Comparison of ENCODE assay signal across 8 cellular contexts in genomic region chr17:15340966-15341365, GRCh38. TPM values are rescaled to one million over a fixed set of nuclear protein-coding genes. Genes with fewer than 3 reads are reported as not detected.
DNase-seq lines count a peak whose midpoint lies in the region; ATAC-seq lines count a peak whose summit lies in the region.

No MANE protein-coding gene starts in this region.

- H3K4me3 ChIP-seq in mucosa of rectum (ENCODE audit: low read length in 2 of 2) (peak overlapping the region; percentile 68 to 71), urinary bladder (ENCODE audit: low read depth, low read length) (peak overlapping the region; percentile 43)

- H3K9me3 ChIP-seq in mucosa of rectum (ENCODE audit: control insufficient read depth in 2 of 2, low read length in 2 of 2), result no peaks in the 10 kb centered on the region

- no peak overlapping the region for H3K27ac Mint-ChIP-seq in activated T-cell treated with anti-CD3 and anti-CD28 coated beads, Interleukin-2, amount 50 U/mL, for 72 hours
- H3K27ac Mint-ChIP-seq in effector memory CD8-positive, alpha-beta T cell, result no peak overlapping the region

- no peak for DNase-seq in activated T-cell treated with anti-CD3 and anti-CD28 coated beads, Interleukin-2, amount 50 U/mL, for 72 hours
- no peak for DNase-seq in activated T-cell treated with anti-CD3 and anti-CD28 coated beads, Interleukin-2, amount 50 U/mL, for 1 hour
- no peak for DNase-seq in effector memory CD8-positive, alpha-beta T cell
- no peak for DNase-seq in activated CD4-positive, alpha-beta T cell treated with anti-CD3 and anti-CD28 coated beads, Interleukin-2, amount 50 U/mL, for 4 hours

- H3K9ac ChIP-seq in mucosa of rectum (ENCODE audit: low read depth in 1 of 2, low read length in 2 of 2), result peak overlapping the region; percentile 36 to 68

- H3K4me1 ChIP-seq in mucosa of rectum (ENCODE audit: control insufficient read depth in 2 of 2, insufficient read depth in 2 of 2, low read length in 2 of 2) (peaks cover 3 to 12% of the 10 kb centered on the region in 2 donors), urinary bladder (ENCODE audit: insufficient read depth) (no peaks in the 10 kb centered on the region)

- peaks cover 63% of the 10 kb centered on the region for H3K27me3 Mint-ChIP-seq in activated T-cell treated with anti-CD3 and anti-CD28 coated beads, Interleukin-2, amount 50 U/mL, for 72 hours (ENCODE audit: low read depth)
- peaks cover 63 to 68% of the 10 kb centered on the region in 2 donors for H3K27me3 Mint-ChIP-seq in effector memory CD8-positive, alpha-beta T cell

- no peaks in the 10 kb centered on the region for H3K27me3 ChIP-seq in mucosa of rectum (ENCODE audit: control insufficient read depth in 2 of 2, insufficient read depth in 2 of 2, low read length in 2 of 2)

- 7% methylated on average over 19 of the region's 19 CpGs for WGBS in urinary bladder

- H3K4me3 Mint-ChIP-seq in activated T-cell treated with anti-CD3 and anti-CD28 coated beads, Interleukin-2, amount 50 U/mL, for 72 hours, result peak overlapping the region; percentile 78 to 82
- H3K4me3 Mint-ChIP-seq in effector memory CD8-positive, alpha-beta T cell, result peak overlapping the region; percentile 54 to 71

- H3K36me3 ChIP-seq in mucosa of rectum (ENCODE audit: control insufficient read depth in 2 of 2, insufficient read depth in 2 of 2, low read length in 2 of 2) (no peaks in the 10 kb centered on the region), urinary bladder (ENCODE audit: insufficient read depth) (no peaks in the 10 kb centered on the region)

- H3K27ac ChIP-seq in mucosa of rectum (ENCODE audit: low read depth in 2 of 2, low read length in 2 of 2) (no peak overlapping the region), urinary bladder (ENCODE audit: low read depth) (no peak overlapping the region)

- peaks cover 7% of the 10 kb centered on the region for H3K4me1 Mint-ChIP-seq in activated T-cell treated with anti-CD3 and anti-CD28 coated beads, Interleukin-2, amount 50 U/mL, for 72 hours (ENCODE audit: low read depth)
- H3K4me1 Mint-ChIP-seq in effector memory CD8-positive, alpha-beta T cell (ENCODE audit: low read depth in 2 of 2), result peaks cover 5 to 8% of the 10 kb centered on the region in 2 donors

- peaks cover 0 to 4% of the 10 kb centered on the region in 2 donors for H3K36me3 Mint-ChIP-seq in activated T-cell treated with anti-CD3 and anti-CD28 coated beads, Interleukin-2, amount 50 U/mL, for 72 hours (ENCODE audit: insufficient read depth in 2 of 2)
- no peaks in the 10 kb centered on the region for H3K36me3 Mint-ChIP-seq in effector memory CD8-positive, alpha-beta T cell (ENCODE audit: insufficient read depth)

- peaks cover under 1 to 3% of the 10 kb centered on the region in 2 donors for H3K9me3 Mint-ChIP-seq in activated T-cell treated with anti-CD3 and anti-CD28 coated beads, Interleukin-2, amount 50 U/mL, for 72 hours
- H3K9me3 Mint-ChIP-seq in effector memory CD8-positive, alpha-beta T cell, result peaks cover under 1 to 4% of the 10 kb centered on the region in 2 donors

- ATAC-seq in activated T-cell treated with anti-CD3 and anti-CD28 coated beads, Interleukin-2, amount 50 U/mL, for 72 hours (replicated peaks in 1 of 2), result no peak
- no peak for ATAC-seq in effector memory CD8-positive, alpha-beta T cell (replicated peaks)
- no peak for ATAC-seq in GM19324 (IDR thresholded peaks at IDR 0.05; ENCODE audit: low FRiP score, unreplicated experiment)
- ATAC-seq in esophagus mucosa, result no peak

RNA-seq across cellular contexts. Expression of gene TEKT3, which starts 0.4 kb away (rescaled TPM):
- total RNA-seq in activated T-cell treated with anti-CD3 and anti-CD28 coated beads, Interleukin-2, amount 50 U/mL, for 72 hours, result under 1 TPM in 1 of 2 donors, not detected in 1; 0.50 TPM
- total RNA-seq in urinary bladder, result 1.1 TPM
- 1.0 TPM for polyA plus RNA-seq in urinary bladder
- total RNA-seq in esophagus mucosa, result not detected
